1 cellular context compared by ENCODE assay signal in the genomic region with DNA sequence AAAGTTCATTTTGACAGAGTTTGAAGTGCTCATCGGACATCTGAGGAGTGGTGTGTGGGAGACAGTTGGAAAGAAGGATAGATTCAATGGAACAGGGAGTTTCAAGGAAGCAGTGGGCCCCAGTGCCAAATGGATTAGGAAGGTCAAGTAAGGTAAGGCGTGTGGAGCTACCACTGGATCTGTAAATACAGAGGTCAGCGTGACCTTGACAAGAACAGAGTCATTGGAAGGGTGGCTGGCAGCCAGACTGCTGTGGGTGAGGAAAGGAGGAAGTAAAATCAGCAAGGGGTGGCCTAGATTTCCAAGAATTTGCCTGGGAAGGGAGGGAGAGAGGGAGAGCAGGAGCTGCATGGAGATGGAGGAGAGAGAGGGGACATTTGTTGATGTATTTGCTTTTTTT.
TF ChIP-seq lines count a peak whose summit lies in the region.

No MANE protein-coding gene starts in this region.

TF ChIP-seq in SK-N-SH treated with all-trans-retinoic acid at 6 μM for 48 hours, 23 proteins besides CTCF, POLR2A, EP300 and RAD21 (continued from another document):
- TF ChIP-seq, protein P1, sequence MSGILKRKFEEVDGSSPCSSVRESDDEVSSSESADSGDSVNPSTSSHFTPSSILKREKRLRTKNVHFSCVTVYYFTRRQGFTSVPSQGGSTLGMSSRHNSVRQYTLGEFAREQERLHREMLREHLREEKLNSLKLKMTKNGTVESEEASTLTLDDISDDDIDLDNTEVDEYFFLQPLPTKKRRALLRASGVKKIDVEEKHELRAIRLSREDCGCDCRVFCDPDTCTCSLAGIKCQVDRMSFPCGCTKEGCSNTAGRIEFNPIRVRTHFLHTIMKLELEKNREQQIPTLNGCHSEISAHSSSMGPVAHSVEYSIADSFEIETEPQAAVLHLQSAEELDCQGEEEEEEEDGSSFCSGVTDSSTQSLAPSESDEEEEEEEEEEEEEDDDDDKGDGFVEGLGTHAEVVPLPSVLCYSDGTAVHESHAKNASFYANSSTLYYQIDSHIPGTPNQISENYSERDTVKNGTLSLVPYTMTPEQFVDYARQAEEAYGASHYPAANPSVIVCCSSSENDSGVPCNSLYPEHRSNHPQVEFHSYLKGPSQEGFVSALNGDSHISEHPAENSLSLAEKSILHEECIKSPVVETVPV (CRISPR knock-in tag; IDR thresholded peaks at IDR 0.05): no peak
- no peak for TF ChIP-seq ESRRG (CRISPR knock-in tag; IDR thresholded peaks at IDR 0.05)
- no peak for TF ChIP-seq ISL1 (CRISPR knock-in tag; IDR thresholded peaks at IDR 0.05)
- no peak for TF ChIP-seq ZNF70 (CRISPR knock-in tag; IDR thresholded peaks at IDR 0.05)
- no peak for TF ChIP-seq ZNF565 (CRISPR knock-in tag; conservative IDR thresholded peaks at IDR 0.05; ENCODE audit: low read depth)
- TF ChIP-seq, protein P2, sequence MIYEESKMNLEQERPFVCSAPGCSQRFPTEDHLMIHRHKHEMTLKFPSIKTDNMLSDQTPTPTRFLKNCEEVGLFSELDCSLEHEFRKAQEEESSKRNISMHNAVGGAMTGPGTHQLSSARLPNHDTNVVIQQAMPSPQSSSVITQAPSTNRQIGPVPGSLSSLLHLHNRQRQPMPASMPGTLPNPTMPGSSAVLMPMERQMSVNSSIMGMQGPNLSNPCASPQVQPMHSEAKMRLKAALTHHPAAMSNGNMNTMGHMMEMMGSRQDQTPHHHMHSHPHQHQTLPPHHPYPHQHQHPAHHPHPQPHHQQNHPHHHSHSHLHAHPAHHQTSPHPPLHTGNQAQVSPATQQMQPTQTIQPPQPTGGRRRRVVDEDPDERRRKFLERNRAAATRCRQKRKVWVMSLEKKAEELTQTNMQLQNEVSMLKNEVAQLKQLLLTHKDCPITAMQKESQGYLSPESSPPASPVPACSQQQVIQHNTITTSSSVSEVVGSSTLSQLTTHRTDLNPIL (CRISPR knock-in tag; IDR thresholded peaks at IDR 0.05; ENCODE audit: low read depth): no peak
- TF ChIP-seq PATZ1 (CRISPR knock-in tag; IDR thresholded peaks at IDR 0.05; ENCODE audit: borderline replicate concordance): no peak
- TF ChIP-seq ARNTL (CRISPR knock-in tag; IDR thresholded peaks at IDR 0.05; ENCODE audit: borderline replicate concordance, low read depth): no peak
- TF ChIP-seq ZFP30 (CRISPR knock-in tag; IDR thresholded peaks at IDR 0.05): no peak
- TF ChIP-seq SNAI2 (CRISPR knock-in tag; IDR thresholded peaks at IDR 0.05): no peak
- no peak for TF ChIP-seq ZFP3 (CRISPR knock-in tag; IDR thresholded peaks at IDR 0.05)
- no peak for TF ChIP-seq BACH2 (CRISPR knock-in tag; IDR thresholded peaks at IDR 0.05; ENCODE audit: borderline replicate concordance)
- TF ChIP-seq ZC3H10 (CRISPR knock-in tag; IDR thresholded peaks at IDR 0.05): no peak
- TF ChIP-seq, protein P3, sequence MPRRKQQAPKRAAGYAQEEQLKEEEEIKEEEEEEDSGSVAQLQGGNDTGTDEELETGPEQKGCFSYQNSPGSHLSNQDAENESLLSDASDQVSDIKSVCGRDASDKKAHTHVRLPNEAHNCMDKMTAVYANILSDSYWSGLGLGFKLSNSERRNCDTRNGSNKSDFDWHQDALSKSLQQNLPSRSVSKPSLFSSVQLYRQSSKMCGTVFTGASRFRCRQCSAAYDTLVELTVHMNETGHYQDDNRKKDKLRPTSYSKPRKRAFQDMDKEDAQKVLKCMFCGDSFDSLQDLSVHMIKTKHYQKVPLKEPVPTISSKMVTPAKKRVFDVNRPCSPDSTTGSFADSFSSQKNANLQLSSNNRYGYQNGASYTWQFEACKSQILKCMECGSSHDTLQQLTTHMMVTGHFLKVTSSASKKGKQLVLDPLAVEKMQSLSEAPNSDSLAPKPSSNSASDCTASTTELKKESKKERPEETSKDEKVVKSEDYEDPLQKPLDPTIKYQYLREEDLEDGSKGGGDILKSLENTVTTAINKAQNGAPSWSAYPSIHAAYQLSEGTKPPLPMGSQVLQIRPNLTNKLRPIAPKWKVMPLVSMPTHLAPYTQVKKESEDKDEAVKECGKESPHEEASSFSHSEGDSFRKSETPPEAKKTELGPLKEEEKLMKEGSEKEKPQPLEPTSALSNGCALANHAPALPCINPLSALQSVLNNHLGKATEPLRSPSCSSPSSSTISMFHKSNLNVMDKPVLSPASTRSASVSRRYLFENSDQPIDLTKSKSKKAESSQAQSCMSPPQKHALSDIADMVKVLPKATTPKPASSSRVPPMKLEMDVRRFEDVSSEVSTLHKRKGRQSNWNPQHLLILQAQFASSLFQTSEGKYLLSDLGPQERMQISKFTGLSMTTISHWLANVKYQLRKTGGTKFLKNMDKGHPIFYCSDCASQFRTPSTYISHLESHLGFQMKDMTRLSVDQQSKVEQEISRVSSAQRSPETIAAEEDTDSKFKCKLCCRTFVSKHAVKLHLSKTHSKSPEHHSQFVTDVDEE (CRISPR knock-in tag; IDR thresholded peaks at IDR 0.05): no peak
